ENCODE assay signal across 23 cellular contexts in genomic region chr14:26104686-26105085, GRCh38.
"Had no signal": no experiment of that assay in that cellular context is flagged by ENCODE, and none has a peak within 500 bp of the region (broad histone marks: within the 10 kb centered on the region; RNA-seq: fewer than 3 reads in every experiment).

No MANE protein-coding gene starts in this region.

- DNase-seq: activated CD4-positive, alpha-beta T cell treated with anti-CD3 and anti-CD28 coated beads for 4 hours; activated CD8-positive, alpha-beta memory T cell treated with anti-CD3 and anti-CD28 coated beads, Interleukin-2, amount 50 U/mL, for 48 hours; activated CD8-positive, alpha-beta T cell treated with anti-CD3 and anti-CD28 coated beads, Interleukin-2, amount 10 ng/mL, durations not matched to agents 7 days and 5 days; activated naive CD4-positive, alpha-beta T cell; activated T-cell treated with anti-CD3 and anti-CD28 coated beads, Interleukin-2, amount 50 U/mL, for 1 hour; aorta; body of pancreas; central memory CD4-positive, alpha-beta T cell; NCI-H1092; NCI-H1417; NCI-H1930; NCI-H2171; NCI-H2227 treated with DMSO at 0.1 percent for 48 hours; NCI-H446 treated with DMSO at 0.1 percent for 48 hours; NCI-H524 treated with DMSO at 0.1 percent for 48 hours; NK-92 treated with Interleukin-12 subunit alpha and Interleukin-12 subunit beta, amount 100 ng/mL, for 24 hours; OCI-M1; RPMI8226; SK-N-SH had no signal

- H3K4me1 Mint-ChIP-seq: activated naive CD4-positive, alpha-beta T cell treated with anti-CD3 and anti-CD28 coated beads, Interleukin-2, amount 50 U/mL, for 24 hours had no signal

- H3K9me2 ChIP-seq: SK-N-SH had no signal

- H3K4me3 ChIP-seq: body of pancreas had no signal

- H3K27ac ChIP-seq: body of pancreas had no signal

- H3K4me3 Mint-ChIP-seq: activated CD8-positive, alpha-beta T cell treated with anti-CD3 and anti-CD28 coated beads, Interleukin-2, amount 10 ng/mL, durations not matched to agents 7 days and 5 days; activated naive CD4-positive, alpha-beta T cell treated with anti-CD3 and anti-CD28 coated beads, Interleukin-2, amount 50 U/mL, for 24 hours had no signal

- H3K27me3 Mint-ChIP-seq: activated naive CD4-positive, alpha-beta T cell treated with anti-CD3 and anti-CD28 coated beads, Interleukin-2, amount 50 U/mL, for 24 hours had no signal

- ATAC-seq: activated CD4-positive, CD25-positive, alpha-beta regulatory T cell treated with anti-CD3 and anti-CD28 coated beads, Interleukin-2, amount 50 U/mL, for 24 hours; activated CD8-positive, alpha-beta T cell treated with anti-CD3 and anti-CD28 coated beads, Interleukin-2, amount 10 ng/mL, durations not matched to agents 7 days and 5 days; body of pancreas; Panc1; Right ventricle myocardium inferior had no signal

- H3K27ac Mint-ChIP-seq: activated CD8-positive, alpha-beta T cell treated with anti-CD3 and anti-CD28 coated beads, Interleukin-2, amount 10 ng/mL, durations not matched to agents 7 days and 5 days; activated naive CD4-positive, alpha-beta T cell treated with anti-CD3 and anti-CD28 coated beads, Interleukin-2, amount 50 U/mL, for 24 hours had no signal

- H3K4me1 ChIP-seq: body of pancreas had no signal

- H3K27me3 ChIP-seq: body of pancreas had no signal

- H3K9me3 ChIP-seq: body of pancreas, SK-N-SH had no signal

- H3K4me2 ChIP-seq: SK-N-SH had no signal

- H3K36me3 Mint-ChIP-seq: activated naive CD4-positive, alpha-beta T cell treated with anti-CD3 and anti-CD28 coated beads, Interleukin-2, amount 50 U/mL, for 24 hours had no signal
